8 cellular contexts compared by ENCODE assay signal in genomic region chr14:39174560-39175444, GRCh38. TPM values are rescaled to one million over a fixed set of nuclear protein-coding genes. Genes with fewer than 3 reads are reported as not detected.
DNase-seq lines count a peak whose midpoint lies in the region; ATAC-seq and TF ChIP-seq lines count a peak whose summit lies in the region.

PNN (plus strand) TSS chr14:39175254; CDS start chr14:39175280, 26 bp downstream.

- peak within 1 kb of the TSS; percentile 87 for H3K4me3 Mint-ChIP-seq in natural killer cell treated with Interleukin-12 subunit alpha and Interleukin-12 subunit beta and Interleukin-15 and Interleukin-18, amount 100 ng/mL, for 72 hours

- no peaks in the 10 kb centered on the region for H3K27me3 ChIP-seq in H7 (ENCODE audit: control insufficient read depth, insufficient read depth, low read length)

- ATAC-seq in natural killer cell treated with Interleukin-12 subunit alpha and Interleukin-12 subunit beta and Interleukin-15 and Interleukin-18, amount 100 ng/mL, for 72 hours, result peak; percentile 96 to 97
- ATAC-seq in stimulated activated naive CD8-positive, alpha-beta T cell treated with anti-CD3 and anti-CD28 coated beads, Interleukin-15, Interleukin-2, amounts not matched to agents 100 U/mL and 50 U/mL, for 24 hours, result peak; percentile 96

- TF ChIP-seq CTCF in fibroblast of pulmonary artery (IDR thresholded peaks at IDR 0.05; ENCODE audit: low read length, missing control alignments), result no peak

- H3K36me3 Mint-ChIP-seq in natural killer cell treated with Interleukin-12 subunit alpha and Interleukin-12 subunit beta and Interleukin-15 and Interleukin-18, amount 100 ng/mL, for 72 hours, result peaks cover 27% of the 10 kb centered on the region

- peak; percentile 100 for DNase-seq in ELF-1 (ENCODE audit: low read depth, low spot score)
- DNase-seq in H7, result peak; percentile 93
- DNase-seq in M059J (ENCODE audit: low read depth), result peak; percentile 99
- DNase-seq in SHP77 (lab: John Stamatoyannopoulos, UW), result peak; percentile 100
- peak; percentile 97 for DNase-seq in activated effector memory CD4-positive, alpha-beta T cell treated with Interleukin-2 at 50 U/mL for 16 hours
- peak; percentile 100 for DNase-seq in fibroblast of pulmonary artery (ENCODE audit: low read depth)
- DNase-seq in natural killer cell treated with Interleukin-12 subunit alpha and Interleukin-12 subunit beta and Interleukin-15 and Interleukin-18, amount 100 ng/mL, for 72 hours (ENCODE audit: low spot score), result peak; percentile 98
- DNase-seq in stimulated activated naive CD8-positive, alpha-beta T cell treated with anti-CD3 and anti-CD28 coated beads, Interleukin-15, Interleukin-2, amounts not matched to agents 100 U/mL and 50 U/mL, for 24 hours, result peak; percentile 93

- H3K4me1 Mint-ChIP-seq in natural killer cell treated with Interleukin-12 subunit alpha and Interleukin-12 subunit beta and Interleukin-15 and Interleukin-18, amount 100 ng/mL, for 72 hours (ENCODE audit: low read depth in 2 of 2), result peaks cover 33 to 42% of the 10 kb centered on the region in 2 donors

- no peaks in the 10 kb centered on the region for H3K27me3 Mint-ChIP-seq in natural killer cell treated with Interleukin-12 subunit alpha and Interleukin-12 subunit beta and Interleukin-15 and Interleukin-18, amount 100 ng/mL, for 72 hours

- H3K36me3 ChIP-seq in H7 (replicated peaks; ENCODE audit: control insufficient read depth, insufficient read depth, low read length), result peaks cover 27% of the 10 kb centered on the region

- H3K4me3 ChIP-seq in H7 (ENCODE audit: insufficient read depth, low read depth, low read length) (peak within 1 kb of the TSS; percentile 97), fibroblast of pulmonary artery (replicated peaks; ENCODE audit: low read depth, low read length) (peak within 1 kb of the TSS; percentile 98)

- H3K9me3 Mint-ChIP-seq in natural killer cell treated with Interleukin-12 subunit alpha and Interleukin-12 subunit beta and Interleukin-15 and Interleukin-18, amount 100 ng/mL, for 72 hours, result no peaks in the 10 kb centered on the region

- peak within 1 kb of the TSS; percentile 94 to 100 for H3K27ac Mint-ChIP-seq in natural killer cell treated with Interleukin-12 subunit alpha and Interleukin-12 subunit beta and Interleukin-15 and Interleukin-18, amount 100 ng/mL, for 72 hours

RNA-seq across cellular contexts. Expression of gene PNN, which starts in this region (rescaled TPM):
- total RNA-seq in H7 (2014; rRNA removed; shearing (Covaris generic)), result 24.0 and 46.5 TPM in 2 replicates
- total RNA-seq in M059J (2014; rRNA removed; shearing (Covaris generic)), result 20.2 and 23.6 TPM in 2 replicates
- 100 to 1,000 TPM in 1 of 2 donors, 10 to 100 TPM in 1; 71.0 to 161 TPM for total RNA-seq in natural killer cell treated with Interleukin-12 subunit alpha and Interleukin-12 subunit beta and Interleukin-15 and Interleukin-18, amount 100 ng/mL, for 72 hours

Comparison
In these comparisons a context has a peak if more than half of its experiments do, and no peak if none do; other contexts are left out.
1. Peak in every context shown above with its lines: DNase-seq, ATAC-seq and H3K4me3 ChIP-seq.